In the genomic region with DNA sequence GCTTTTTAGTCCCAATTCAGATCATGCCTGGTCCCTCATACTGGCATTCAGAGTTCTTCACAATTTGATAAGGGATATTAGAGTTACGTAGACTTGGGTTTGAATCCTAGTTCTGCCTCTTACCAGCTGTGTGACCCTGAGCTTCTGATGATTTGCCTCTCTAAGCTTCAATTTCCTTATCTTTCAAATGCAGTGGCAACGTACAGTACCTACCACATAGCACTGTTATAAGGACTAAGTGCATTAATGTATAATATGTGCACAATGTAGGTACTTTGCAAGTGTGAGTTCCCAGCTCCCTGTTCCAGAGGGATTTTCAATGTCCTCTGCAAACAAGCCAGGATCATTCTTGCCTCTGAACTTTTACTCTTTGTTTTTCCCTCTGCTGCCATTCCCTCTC, we compare ENCODE assay signal across 18 cellular contexts. TPM values are rescaled to one million over a fixed set of nuclear protein-coding genes. Genes with fewer than 3 reads are reported as not detected.
DNase-seq lines count a peak whose midpoint lies in the region; ATAC-seq and TF ChIP-seq lines count a peak whose summit lies in the region.
"Had no signal": no experiment of that assay in that cellular context is flagged by ENCODE, and none has a peak within 500 bp of the region (broad histone marks: within the 10 kb centered on the region; RNA-seq: fewer than 3 reads in every experiment).

No MANE protein-coding gene starts in this region.

- DNase-seq in activated naive CD4-positive, alpha-beta T cell treated with anti-CD3 and anti-CD28 coated beads, Interleukin-2, amount 10 ng/mL, durations not matched to agents 7 days and 5 days, result no peak
- DNase-seq in activated naive CD4-positive, alpha-beta T cell treated with anti-CD3 and anti-CD28 coated beads, Interleukin-2, amount 50 U/mL, for 16 hours, result no peak
- no peak for DNase-seq in activated CD4-positive, alpha-beta memory T cell treated with anti-CD3 and anti-CD28 coated beads, Interleukin-2, amount 10 ng/mL, durations not matched to agents 7 days and 5 days
- DNase-seq in effector memory CD8-positive, alpha-beta T cell, result no peak
- DNase-seq in upper lobe of left lung (no peak), NCI-H2107 treated with DMSO at 0.1 percent for 48 hours (lab: John Stamatoyannopoulos, UW; ENCODE audit: unreplicated experiment) (no peak), HPDE6-E6E7 (ENCODE audit: extremely low spot score) (no peak), prostate gland (ENCODE audit: low spot score) (no peak)
- DNase-seq: activated CD4-positive, alpha-beta T cell treated with anti-CD3 and anti-CD28 coated beads, Interleukin-2, amount 50 U/mL, for 1 hour; activated gamma-delta T cell treated with Interleukin-2 at 50 U/mL for 16 hours; H9; NCI-H1694; NCI-H345; NK-92 treated with Interleukin-12 subunit alpha and Interleukin-12 subunit beta, amount 100 ng/mL, for 24 hours had no signal

- no peak overlapping the region for H3K4me3 Mint-ChIP-seq in activated naive CD4-positive, alpha-beta T cell treated with anti-CD3 and anti-CD28 coated beads, Interleukin-2, amount 10 ng/mL, durations not matched to agents 7 days and 5 days
- no peak overlapping the region for H3K4me3 Mint-ChIP-seq in activated CD4-positive, alpha-beta memory T cell treated with anti-CD3 and anti-CD28 coated beads, Interleukin-2, amount 10 ng/mL, durations not matched to agents 7 days and 5 days
- peak overlapping the region; percentile 88 for H3K4me3 Mint-ChIP-seq in effector memory CD8-positive, alpha-beta T cell
- H3K4me3 Mint-ChIP-seq: H9, mesothelial cell of epicardium had no signal

- TF ChIP-seq POLR2A in upper lobe of left lung (IDR thresholded peaks at IDR 0.05) (no peak), prostate gland (IDR thresholded peaks at IDR 0.05) (no peak)

- peaks cover 4 to 15% (median 10%) of the 10 kb centered on the region in 4 donors for H3K36me3 ChIP-seq in upper lobe of left lung
- no peaks in the 10 kb centered on the region for H3K36me3 ChIP-seq in prostate gland
- H3K36me3 ChIP-seq: breast epithelium, right atrium auricular region had no signal

- intact Hi-C loops in prostate gland (cut with DNase I), result no loop called here

- H3K4me3 ChIP-seq in upper lobe of left lung, result no peak overlapping the region
- no peak overlapping the region for H3K4me3 ChIP-seq in prostate gland
- H3K4me3 ChIP-seq: breast epithelium, right atrium auricular region, suprapubic skin had no signal

- H3K9me3 ChIP-seq in upper lobe of left lung (no peaks in the 10 kb centered on the region), prostate gland (no peaks in the 10 kb centered on the region)
- H3K9me3 ChIP-seq: breast epithelium, right atrium auricular region, suprapubic skin had no signal

- TF ChIP-seq CTCF in upper lobe of left lung (IDR thresholded peaks at IDR 0.05) (no peak), prostate gland (IDR thresholded peaks at IDR 0.05) (no peak)

- H3K4me1 ChIP-seq in upper lobe of left lung, result peaks cover 75 to 82% (median 79%) of the 10 kb centered on the region in 4 donors
- no peaks in the 10 kb centered on the region for H3K4me1 ChIP-seq in prostate gland (replicated peaks)
- H3K4me1 ChIP-seq: breast epithelium had no signal

- peak overlapping the region in 3 of 4 donors; percentile 96 to 99 (median 97) for H3K27ac ChIP-seq in upper lobe of left lung
- no peak overlapping the region for H3K27ac ChIP-seq in prostate gland
- H3K27ac ChIP-seq: breast epithelium, right atrium auricular region, suprapubic skin had no signal

- ATAC-seq in effector memory CD8-positive, alpha-beta T cell (replicated peaks), result no peak
- no peak for ATAC-seq in upper lobe of left lung (ENCODE audit: low FRiP score in 2 of 2)

- H3K27me3 ChIP-seq in upper lobe of left lung (no peaks in the 10 kb centered on the region), prostate gland (replicated peaks; ENCODE audit: insufficient read depth) (no peaks in the 10 kb centered on the region)
- H3K27me3 ChIP-seq: breast epithelium, right atrium auricular region, suprapubic skin had no signal

- peak overlapping the region; percentile 64 for H3K27ac Mint-ChIP-seq in activated naive CD4-positive, alpha-beta T cell treated with anti-CD3 and anti-CD28 coated beads, Interleukin-2, amount 10 ng/mL, durations not matched to agents 7 days and 5 days
- peak overlapping the region; percentile 38 for H3K27ac Mint-ChIP-seq in activated CD4-positive, alpha-beta memory T cell treated with anti-CD3 and anti-CD28 coated beads, Interleukin-2, amount 10 ng/mL, durations not matched to agents 7 days and 5 days
- peak overlapping the region; percentile 94 to 95 for H3K27ac Mint-ChIP-seq in effector memory CD8-positive, alpha-beta T cell

- peaks cover 63% of the 10 kb centered on the region for H3K36me3 Mint-ChIP-seq in activated naive CD4-positive, alpha-beta T cell treated with anti-CD3 and anti-CD28 coated beads, Interleukin-2, amount 10 ng/mL, durations not matched to agents 7 days and 5 days
- peaks cover 79% of the 10 kb centered on the region for H3K36me3 Mint-ChIP-seq in activated CD4-positive, alpha-beta memory T cell treated with anti-CD3 and anti-CD28 coated beads, Interleukin-2, amount 10 ng/mL, durations not matched to agents 7 days and 5 days (ENCODE audit: low read depth)
- H3K36me3 Mint-ChIP-seq in effector memory CD8-positive, alpha-beta T cell (ENCODE audit: insufficient read depth), result peaks cover 68% of the 10 kb centered on the region

- CTCF ChIA-PET in activated naive CD4-positive, alpha-beta T cell treated with anti-CD3 and anti-CD28 coated beads, Interleukin-2, amount 10 ng/mL, durations not matched to agents 7 days and 5 days (lab: Charles Lee), result interaction anchor here (0.9 to 3.2 kb wide), 5 partner anchors 8 to 239 kb away, joined by 3 to 14 read pairs (median 3); no protein-coding TSS in a partner anchor
- CTCF ChIA-PET in activated CD4-positive, alpha-beta memory T cell treated with anti-CD3 and anti-CD28 coated beads, Interleukin-2, amount 10 ng/mL, durations not matched to agents 7 days and 5 days (lab: Charles Lee), result interaction anchor here (0.7 to 17.4 kb wide), 5 partner anchors 8 to 240 kb away, joined by 4 to 461 read pairs (median 5); partner anchors contain the start of gene STIM1

- H3K9me3 Mint-ChIP-seq in activated naive CD4-positive, alpha-beta T cell treated with anti-CD3 and anti-CD28 coated beads, Interleukin-2, amount 10 ng/mL, durations not matched to agents 7 days and 5 days, result no peaks in the 10 kb centered on the region
- H3K9me3 Mint-ChIP-seq in activated CD4-positive, alpha-beta memory T cell treated with anti-CD3 and anti-CD28 coated beads, Interleukin-2, amount 10 ng/mL, durations not matched to agents 7 days and 5 days, result no peaks in the 10 kb centered on the region
- H3K9me3 Mint-ChIP-seq in effector memory CD8-positive, alpha-beta T cell, result no peaks in the 10 kb centered on the region
- H3K9me3 Mint-ChIP-seq: H9, mesothelial cell of epicardium had no signal

- no peaks in the 10 kb centered on the region for H3K27me3 Mint-ChIP-seq in activated naive CD4-positive, alpha-beta T cell treated with anti-CD3 and anti-CD28 coated beads, Interleukin-2, amount 10 ng/mL, durations not matched to agents 7 days and 5 days
- no peaks in the 10 kb centered on the region for H3K27me3 Mint-ChIP-seq in activated CD4-positive, alpha-beta memory T cell treated with anti-CD3 and anti-CD28 coated beads, Interleukin-2, amount 10 ng/mL, durations not matched to agents 7 days and 5 days
- H3K27me3 Mint-ChIP-seq in effector memory CD8-positive, alpha-beta T cell, result no peaks in the 10 kb centered on the region

- TF ChIP-seq EP300 in upper lobe of left lung (IDR thresholded peaks at IDR 0.05), result no peak

- 82 to 85% methylated on average over 2 of the region's 2 CpGs for WGBS in upper lobe of left lung, 2 donors
- WGBS in prostate gland, result 88% methylated on average over 2 of the region's 2 CpGs

- POLR2A ChIA-PET in activated CD4-positive, alpha-beta memory T cell treated with anti-CD3 and anti-CD28 coated beads, Interleukin-2, amount 10 ng/mL, durations not matched to agents 7 days and 5 days (lab: Charles Lee), result interaction anchor here (1.5 to 19.7 kb wide), 3 partner anchors 7 to 25 kb away, joined by 6 to 639 read pairs (median 33); partner anchors contain the start of genes PGAP2, RHOG and STIM1

- peaks cover 74% of the 10 kb centered on the region for H3K4me1 Mint-ChIP-seq in activated naive CD4-positive, alpha-beta T cell treated with anti-CD3 and anti-CD28 coated beads, Interleukin-2, amount 10 ng/mL, durations not matched to agents 7 days and 5 days
- peaks cover 85% of the 10 kb centered on the region for H3K4me1 Mint-ChIP-seq in activated CD4-positive, alpha-beta memory T cell treated with anti-CD3 and anti-CD28 coated beads, Interleukin-2, amount 10 ng/mL, durations not matched to agents 7 days and 5 days
- H3K4me1 Mint-ChIP-seq in effector memory CD8-positive, alpha-beta T cell (ENCODE audit: low read depth in 2 of 2), result peaks cover 69 to 74% of the 10 kb centered on the region in 2 donors

RNA-seq across cellular contexts. Expression of gene RHOG, which starts 7.3 kb away (rescaled TPM):
- 100 to 1,000 TPM; 192 to 201 TPM for total RNA-seq in activated CD4-positive, alpha-beta memory T cell treated with anti-CD3 and anti-CD28 coated beads, Interleukin-2, amount 10 ng/mL, durations not matched to agents 7 days and 5 days
- total RNA-seq in upper lobe of left lung, result 100 to 1,000 TPM in 2 of 6 donors, 10 to 100 TPM in 4; 67.0 to 137 (median 85.1) TPM
- 10 to 100 TPM; 41.1 to 56.4 TPM for total RNA-seq in prostate gland

RNA-seq across cellular contexts. Expression of gene STIM1, which starts 22.0 kb away (rescaled TPM):
- 100 to 1,000 TPM; 111 to 113 TPM for total RNA-seq in activated CD4-positive, alpha-beta memory T cell treated with anti-CD3 and anti-CD28 coated beads, Interleukin-2, amount 10 ng/mL, durations not matched to agents 7 days and 5 days
- 10 to 100 TPM; 39.7 to 81.8 (median 56.5) TPM for total RNA-seq in upper lobe of left lung
- 10 to 100 TPM; 34.1 to 65.0 TPM for total RNA-seq in prostate gland

RNA-seq across cellular contexts. Expression of gene PGAP2, which starts 25.1 kb away (rescaled TPM):
- 10 to 100 TPM; 18.0 to 19.0 TPM for total RNA-seq in activated CD4-positive, alpha-beta memory T cell treated with anti-CD3 and anti-CD28 coated beads, Interleukin-2, amount 10 ng/mL, durations not matched to agents 7 days and 5 days
- 100 to 1,000 TPM in 1 of 6 donors, 10 to 100 TPM in 5; 19.5 to 106 (median 25.2) TPM for total RNA-seq in upper lobe of left lung
- total RNA-seq in prostate gland, result 10 to 100 TPM; 26.6 to 33.5 TPM

RNA-seq across cellular contexts. Expression of gene NUP98, which starts 36.1 kb away (rescaled TPM):
- total RNA-seq in activated CD4-positive, alpha-beta memory T cell treated with anti-CD3 and anti-CD28 coated beads, Interleukin-2, amount 10 ng/mL, durations not matched to agents 7 days and 5 days, result 10 to 100 TPM; 93.9 to 95.2 TPM
- total RNA-seq in upper lobe of left lung, result 100 to 1,000 TPM in 2 of 6 donors, 10 to 100 TPM in 4; 66.6 to 127 (median 86.1) TPM
- 100 to 1,000 TPM; 127 to 136 TPM for total RNA-seq in prostate gland

Comparison
In these comparisons a context has a peak if more than half of its experiments do, and no peak if none do; other contexts are left out.
1. H3K27ac Mint-ChIP-seq: peak in every context shown above with its lines; median percentile 94 in effector memory CD8-positive, alpha-beta T cell; 64 in activated naive CD4-positive, alpha-beta T cell treated with anti-CD3 and anti-CD28 coated beads, Interleukin-2, amount 10 ng/mL, durations not matched to agents 7 days and 5 days; 38 in activated CD4-positive, alpha-beta memory T cell treated with anti-CD3 and anti-CD28 coated beads, Interleukin-2, amount 10 ng/mL, durations not matched to agents 7 days and 5 days.
2. H3K4me3 Mint-ChIP-seq: peak in effector memory CD8-positive, alpha-beta T cell (2 of 2); none in activated naive CD4-positive, alpha-beta T cell treated with anti-CD3 and anti-CD28 coated beads, Interleukin-2, amount 10 ng/mL, durations not matched to agents 7 days and 5 days (single experiment) and activated CD4-positive, alpha-beta memory T cell treated with anti-CD3 and anti-CD28 coated beads, Interleukin-2, amount 10 ng/mL, durations not matched to agents 7 days and 5 days (single experiment).
3. H3K27ac ChIP-seq: peak in upper lobe of left lung (3 of 4); none in prostate gland (0 of 2).